In the genomic region with DNA sequence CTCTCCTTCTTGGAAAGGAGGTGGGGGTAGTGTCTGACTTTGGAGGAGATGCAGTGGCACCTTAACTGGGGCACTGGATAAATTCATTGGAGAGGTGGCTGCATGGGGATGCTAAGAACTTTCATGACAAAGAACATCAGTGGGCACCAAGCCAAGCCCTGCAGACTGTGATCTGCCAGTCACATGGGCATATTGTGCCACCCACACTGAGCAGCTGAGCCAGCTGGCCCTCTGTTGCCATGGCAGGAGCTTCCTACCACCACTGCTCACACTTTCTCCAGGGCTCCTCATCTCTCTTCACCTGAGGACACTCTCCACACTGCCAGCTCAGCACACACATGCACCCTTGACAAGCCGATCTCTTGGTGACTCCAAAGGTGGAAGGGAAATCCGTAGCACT, we compare ENCODE assay signal across 15 cellular contexts.
DNase-seq lines count a peak whose midpoint lies in the region; TF ChIP-seq lines count a peak whose summit lies in the region.
"Had no signal": no experiment of that assay in that cellular context is flagged by ENCODE, and none has a peak within 500 bp of the region (broad histone marks: within the 10 kb centered on the region; RNA-seq: fewer than 3 reads in every experiment).

No MANE protein-coding gene starts in this region.

- H3K4me1 ChIP-seq in left ventricle myocardium inferior, result peaks cover 8% of the 10 kb centered on the region
- H3K4me1 ChIP-seq in A673 (ENCODE audit: insufficient read depth, low read length, poor library complexity, severe bottlenecking), result no peaks in the 10 kb centered on the region
- no peaks in the 10 kb centered on the region for H3K4me1 ChIP-seq in testis
- H3K4me1 ChIP-seq: right lobe of liver had no signal

- no peak for TF ChIP-seq POLR2A in testis (IDR thresholded peaks at IDR 0.05)

- H3K4me3 ChIP-seq in left ventricle myocardium inferior (no peak overlapping the region), A673 (ENCODE audit: low read depth, low read length, poor library complexity, severe bottlenecking) (no peak overlapping the region), testis (no peak overlapping the region)
- H3K4me3 ChIP-seq: heart right ventricle, right lobe of liver had no signal

- H3K27me3 ChIP-seq in left ventricle myocardium inferior (ENCODE audit: low read depth), result no peaks in the 10 kb centered on the region
- H3K27me3 ChIP-seq in A673 (replicated peaks; ENCODE audit: insufficient read depth, low read depth, low read length, poor library complexity), result no peaks in the 10 kb centered on the region
- no peaks in the 10 kb centered on the region for H3K27me3 ChIP-seq in testis
- H3K27me3 ChIP-seq: heart right ventricle had no signal

- intact Hi-C loops in left ventricle myocardium inferior (cut with micrococcal nuclease) (no loop called here), A673 (cut with micrococcal nuclease; ENCODE audit: unreplicated experiment) (no loop called here), testis (cut with DNase I; ENCODE audit: low total_unique reads) (no loop called here)

- WGBS in testis, 2 donors, result 88 to 94% methylated on average over 2 of the region's 2 CpGs

- peak; percentile 1 for DNase-seq in COLO668 (lab: John Stamatoyannopoulos, UW; ENCODE audit: unreplicated experiment)
- peak; percentile 80 for DNase-seq in NCI-H1092 treated with DMSO at 0.1 percent for 48 hours (lab: John Stamatoyannopoulos, UW)
- peak; percentile 2 for DNase-seq in NCI-H524 treated with DMSO at 0.1 percent for 48 hours (lab: John Stamatoyannopoulos, UW)
- peak; percentile 54 for DNase-seq in left ventricle myocardium inferior
- DNase-seq in GOT3 (lab: John Stamatoyannopoulos, UW), result no peak
- no peak for DNase-seq in NOMO-1 treated with dmso at 0.1 percent for 144 hours (lab: John Stamatoyannopoulos, UW; ENCODE audit: unreplicated experiment)
- DNase-seq in A673 (ENCODE audit: low spot score), result no peak
- DNase-seq in testis, result no peak
- DNase-seq: activated T-cell treated with anti-CD3 and anti-CD28 coated beads, Interleukin-2, amount 50 U/mL, for 48 hours; NCI-H1048; NCI-H526; PC-3; right lobe of liver; stimulated activated naive CD8-positive, alpha-beta T cell treated with anti-CD3 and anti-CD28 coated beads, Interleukin-15, Interleukin-2, amounts not matched to agents 100 U/mL and 50 U/mL, for 24 hours had no signal

- POLR2A ChIA-PET in A673 (lab: Charles Lee; ENCODE audit: low non-redundant PET), result no interaction called here

- BruUV-seq in A673 (replicated peaks; lab: Mats Ljungman, UMichigan), result no TSS peak

- no peak for TF ChIP-seq CTCF in left ventricle myocardium inferior (IDR thresholded peaks at IDR 0.05; ENCODE audit: borderline replicate concordance)
- TF ChIP-seq CTCF in A673 (conservative IDR thresholded peaks at IDR 0.05; ENCODE audit: low read depth, low read length), result no peak
- TF ChIP-seq CTCF in testis (IDR thresholded peaks at IDR 0.05), result no peak

- H3K9me3 ChIP-seq in left ventricle myocardium inferior (replicated peaks) (no peaks in the 10 kb centered on the region), A673 (ENCODE audit: low read depth, low read length, poor library complexity, severe bottlenecking) (no peaks in the 10 kb centered on the region), testis (no peaks in the 10 kb centered on the region)
- H3K9me3 ChIP-seq: heart right ventricle, right lobe of liver had no signal

- H3K27ac ChIP-seq in left ventricle myocardium inferior (replicated peaks), result no peak overlapping the region
- H3K27ac ChIP-seq in A673 (ENCODE audit: low read depth, low read length, poor library complexity, severe bottlenecking), result no peak overlapping the region
- H3K27ac ChIP-seq in testis, result no peak overlapping the region
- H3K27ac ChIP-seq: heart right ventricle, right lobe of liver had no signal

- CTCF ChIA-PET in A673 (lab: Charles Lee), result no interaction called here

- no peaks in the 10 kb centered on the region for H3K36me3 ChIP-seq in left ventricle myocardium inferior
- no peaks in the 10 kb centered on the region for H3K36me3 ChIP-seq in A673 (ENCODE audit: insufficient read depth, low read length, poor library complexity, severe bottlenecking)
- H3K36me3 ChIP-seq in testis (ENCODE audit: low read depth, missing control alignments), result no peaks in the 10 kb centered on the region
- H3K36me3 ChIP-seq: heart right ventricle, right lobe of liver had no signal

Comparison
In these comparisons a context has a peak if more than half of its experiments do, and no peak if none do; other contexts are left out.
1. DNase-seq: peak in COLO668 (single experiment), NCI-H1092 treated with DMSO at 0.1 percent for 48 hours (single experiment), NCI-H524 treated with DMSO at 0.1 percent for 48 hours (single experiment) and left ventricle myocardium inferior (single experiment); none in GOT3 (single experiment), NOMO-1 treated with dmso at 0.1 percent for 144 hours (single experiment), A673 (single experiment) and testis (single experiment).